ENCODE assay signal across 1 cellular context in genomic region chrX:118062048-118062789, GRCh38.
TF ChIP-seq lines count a peak whose summit lies in the region.

No MANE protein-coding gene starts in this region.

TF ChIP-seq in GM12878, 131 proteins besides CTCF, POLR2A, EP300 and RAD21 (continued from another document):
- TF ChIP-seq ZBTB40 (IDR thresholded peaks at IDR 0.05; ENCODE audit: borderline replicate concordance) (no peak), GABPA (IDR thresholded peaks at IDR 0.05; ENCODE audit: low read depth) (no peak), TAF1 (IDR thresholded peaks at IDR 0.05; ENCODE audit: borderline replicate concordance, low read depth, low read length) (no peak), KLF5 (IDR thresholded peaks at IDR 0.05; ENCODE audit: partially characterized antibody) (no peak), CREB1 (IDR thresholded peaks at IDR 0.05; ENCODE audit: low read depth) (no peak), NFXL1 (IDR thresholded peaks at IDR 0.05; ENCODE audit: borderline replicate concordance) (no peak), ZBED1 (IDR thresholded peaks at IDR 0.05; ENCODE audit: borderline replicate concordance) (peak; percentile 83; the same call in 1 of the 2 replicates), CBX3 (IDR thresholded peaks at IDR 0.05; ENCODE audit: borderline replicate concordance, low read depth) (no peak), PAX5 (IDR thresholded peaks at IDR 0.05; ENCODE audit: borderline replicate concordance, low read depth, low read length) (no peak), ATF2 (IDR thresholded peaks at IDR 0.05; ENCODE audit: low read length) (peak; percentile 35; the same call in 1 of the 2 replicates), TCF3 (IDR thresholded peaks at IDR 0.05; ENCODE audit: borderline replicate concordance, insufficient read depth, low read depth, low read length) (no peak), ETV6 (conservative IDR thresholded peaks at IDR 0.05 in 1 of 2, IDR thresholded peaks at IDR 0.05 in 1 of 2; ENCODE audit: borderline replicate concordance in 1 of 2, low read depth in 1 of 2) (peak in 1 of 2 experiments; percentile 73; a peak in 1 of 4 replicates), FOXM1 (IDR thresholded peaks at IDR 0.05; ENCODE audit: low read depth, low read length) (no peak), SPI1 (IDR thresholded peaks at IDR 0.05; ENCODE audit: borderline replicate concordance, insufficient read depth, low read depth, low read length) (peak; percentile 20; the same call in 1 of the 2 replicates), BCLAF1 (IDR thresholded peaks at IDR 0.05) (no peak), JUNB (IDR thresholded peaks at IDR 0.05) (peak; percentile 81), SUZ12 (IDR thresholded peaks at IDR 0.05; ENCODE audit: unreplicated experiment) (no peak), ZZZ3 (IDR thresholded peaks at IDR 0.05; ENCODE audit: control insufficient read depth, insufficient read length, low read depth) (no peak), IKZF1 (conservative IDR thresholded peaks at IDR 0.05) (no peak), SMARCA5 (IDR thresholded peaks at IDR 0.05) (no peak)
TF ChIP-seq in GM12878: peak in this region for 7.
